Comparison of ENCODE assay signal across 22 cellular contexts in genomic region chr19:1388637-1389026, GRCh38. TPM values are rescaled to one million over a fixed set of nuclear protein-coding genes. Genes with fewer than 3 reads are reported as not detected.
DNase-seq lines count a peak whose midpoint lies in the region; ATAC-seq and TF ChIP-seq lines count a peak whose summit lies in the region.
"Had no signal": no experiment of that assay in that cellular context is flagged by ENCODE, and none has a peak within 500 bp of the region (broad histone marks: within the 10 kb centered on the region; RNA-seq: fewer than 3 reads in every experiment).

No MANE protein-coding gene starts in this region.

- H3K4me3 ChIP-seq in left ventricle myocardium inferior (no peak overlapping the region), BE2C (ENCODE audit: low read depth, low read length) (no peak overlapping the region)

- TF ChIP-seq CTCF in left ventricle myocardium inferior (IDR thresholded peaks at IDR 0.05; ENCODE audit: borderline replicate concordance) (no peak), neural crest cell (conservative IDR thresholded peaks at IDR 0.05) (no peak), BE2C (IDR thresholded peaks at IDR 0.05; ENCODE audit: low read depth, low read length) (no peak)

- H3K4me1 ChIP-seq in left ventricle myocardium inferior (peaks cover 58% of the 10 kb centered on the region), BE2C (no peaks in the 10 kb centered on the region)

- peak overlapping the region; percentile 59 for H3K4me3 Mint-ChIP-seq in neural crest cell

- ATAC-seq in Right ventricle myocardium superior (ENCODE audit: poor library complexity): no peak
- ATAC-seq: PC-3 had no signal

- H3K36me3 ChIP-seq in left ventricle myocardium inferior (peaks cover 67% of the 10 kb centered on the region), BE2C (peaks cover 57% of the 10 kb centered on the region)

- no peaks in the 10 kb centered on the region for H3K27me3 ChIP-seq in left ventricle myocardium inferior (ENCODE audit: low read depth)
- H3K27me3 ChIP-seq in BE2C: no peaks in the 10 kb centered on the region

- intact Hi-C loops in left ventricle myocardium inferior (cut with micrococcal nuclease): no loop called here
- intact Hi-C loops in Right ventricle myocardium superior (cut with DNase I): loop anchor here (10.0 kb wide), 1 partner anchor 114 kb away; the partner anchor contains the start of gene FAM174C

- H3K4me1 Mint-ChIP-seq in neural crest cell: peaks cover 6% of the 10 kb centered on the region

- DNase-seq in left ventricle myocardium inferior: no peak
- no peak for DNase-seq in Right ventricle myocardium superior
- no peak for DNase-seq in neural crest cell (ENCODE audit: low read depth, low spot score)
- DNase-seq in substantia nigra (lab: John Stamatoyannopoulos, UW): peak in 1 of 49 donors; percentile 46
- no peak for DNase-seq in HUDEP-2 (lab: John Stamatoyannopoulos, UW; ENCODE audit: unreplicated experiment in 76 of 76)
- no peak for DNase-seq in GM19240 (ENCODE audit: insufficient read length, low spot score)
- no peak for DNase-seq in BE2C
- DNase-seq: 8988T, ACHN, Calu3, DMS153, DND-41, HCEC 1CT, IMR-90, MM.1S, NCI-H2029, NCI-H446, NCI-H524 treated with DMSO at 0.1 percent for 48 hours, NCI-H774, PC-3 had no signal

- H3K36me3 Mint-ChIP-seq in neural crest cell (ENCODE audit: low read depth): peaks cover 7% of the 10 kb centered on the region

- peak overlapping the region; percentile 57 for H3K27ac Mint-ChIP-seq in neural crest cell (ENCODE audit: unreplicated experiment)

- H3K27ac ChIP-seq in left ventricle myocardium inferior (replicated peaks) (peak overlapping the region; percentile 98), cingulate gyrus (ENCODE audit: low read depth, low read length) (peak overlapping the region; percentile 99), substantia nigra (ENCODE audit: low read depth, low read length, poor library complexity, severe bottlenecking) (peak overlapping the region; percentile 97)
- H3K27ac ChIP-seq: KMS-11 had no signal

- no peaks in the 10 kb centered on the region for H3K9me3 Mint-ChIP-seq in neural crest cell

- peaks cover under 1% of the 10 kb centered on the region for H3K27me3 Mint-ChIP-seq in neural crest cell (ENCODE audit: low read depth)

- H3K9me3 ChIP-seq in left ventricle myocardium inferior (replicated peaks) (no peaks in the 10 kb centered on the region), BE2C (no peaks in the 10 kb centered on the region)

RNA-seq across cellular contexts. Expression of gene NDUFS7, which starts 4.9 kb away (rescaled TPM):
- total RNA-seq in left ventricle myocardium inferior (380 TPM), Right ventricle myocardium superior (461 TPM), neural crest cell (89.7 and 90.6 TPM in 2 replicates)
- 569 TPM for polyA plus RNA-seq in BE2C (2012; ENCODE audit: insufficient read depth, insufficient read length, low read depth)

RNA-seq across cellular contexts. Expression of gene GAMT, which starts 12.7 kb away (rescaled TPM):
- total RNA-seq in left ventricle myocardium inferior (77.0 TPM), Right ventricle myocardium superior (93.5 TPM), neural crest cell (42.6 and 45.6 TPM in 2 replicates)
- polyA plus RNA-seq in BE2C (2012; ENCODE audit: insufficient read depth, insufficient read length, low read depth): 17.9 TPM

RNA-seq across cellular contexts. Expression of gene DAZAP1, which starts 18.8 kb away (rescaled TPM):
- total RNA-seq in left ventricle myocardium inferior (81.8 TPM), Right ventricle myocardium superior (82.9 TPM), neural crest cell (146 and 157 TPM in 2 replicates)
- polyA plus RNA-seq in BE2C (2012; ENCODE audit: insufficient read depth, insufficient read length, low read depth): 146 TPM

RNA-seq across cellular contexts. Expression of gene RPS15, which starts 49.6 kb away (rescaled TPM):
- total RNA-seq in left ventricle myocardium inferior (588 TPM), Right ventricle myocardium superior (671 TPM), neural crest cell (1,578 and 1,580 TPM in 2 replicates)
- polyA plus RNA-seq in BE2C (2012; ENCODE audit: insufficient read depth, insufficient read length, low read depth): 4,587 TPM
